In genomic region chr5:108303611-108304010, GRCh38 we compare ENCODE assay signal across 16 cellular contexts.
DNase-seq lines count a peak whose midpoint lies in the region; ATAC-seq, FAIRE-seq and TF ChIP-seq lines count a peak whose summit lies in the region.
"Had no signal": no experiment of that assay in that cellular context is flagged by ENCODE, and none has a peak within 500 bp of the region (broad histone marks: within the 10 kb centered on the region; RNA-seq: fewer than 3 reads in every experiment).

No MANE protein-coding gene starts in this region.

- peak overlapping the region; percentile 79 for H3K27ac ChIP-seq in SJCRH30

- no peaks in the 10 kb centered on the region for H3K9me3 ChIP-seq in SJCRH30 (replicated peaks)

- ATAC-seq in left lobe of liver (no peak), HG03521 (IDR thresholded peaks at IDR 0.05; ENCODE audit: unreplicated experiment) (no peak)
- ATAC-seq: HepG2 had no signal

- H3K27me3 Mint-ChIP-seq in HFFc6 (ENCODE audit: insufficient read depth), result no peaks in the 10 kb centered on the region
- H3K27me3 Mint-ChIP-seq: B cell; CD4-positive, alpha-beta T cell had no signal

- intact Hi-C loops in posterior vena cava (cut with DNase I), result no loop called here

- no peaks in the 10 kb centered on the region for H3K27me3 ChIP-seq in SJCRH30

- DNase-seq in HFFc6, result no peak
- DNase-seq in SJCRH30, result no peak
- peak; percentile 10 for DNase-seq in epithelial cell of esophagus (ENCODE audit: low read depth)
- no peak for DNase-seq in posterior vena cava (ENCODE audit: low spot score)
- no peak for DNase-seq in left lobe of liver (ENCODE audit: low spot score)
- DNase-seq: C1 segment of cervical spinal cord; Calu3; CD4-positive, alpha-beta T cell; DMS 273 treated with DMSO at 0.1 percent for 48 hours; GOT3; H9 had no signal

- H3K36me3 Mint-ChIP-seq in HFFc6 (ENCODE audit: low read depth), result no peaks in the 10 kb centered on the region

- no peak for TF ChIP-seq CTCF in HFFc6 (IDR thresholded peaks at IDR 0.05)
- TF ChIP-seq CTCF in epithelial cell of esophagus (IDR thresholded peaks at IDR 0.05; ENCODE audit: insufficient read depth, low read depth, low read length, missing control alignments), result no peak

- H3K27ac Mint-ChIP-seq in HFFc6, result 0 out of 2 replicates have a peak overlapping the region, but pooled peaks have one; percentile 48
- H3K27ac Mint-ChIP-seq: B cell; CD4-positive, alpha-beta T cell; H9 had no signal

- peaks cover 18% of the 10 kb centered on the region for H3K4me1 Mint-ChIP-seq in HFFc6 (ENCODE audit: low read depth)
- H3K4me1 Mint-ChIP-seq: H9 had no signal

- H3K9me3 Mint-ChIP-seq in HFFc6, result no peaks in the 10 kb centered on the region
- H3K9me3 Mint-ChIP-seq: CD4-positive, alpha-beta T cell; H9 had no signal

- H3K36me3 ChIP-seq in SJCRH30, result no peaks in the 10 kb centered on the region

- H3K4me1 ChIP-seq in SJCRH30, result peaks cover 27% of the 10 kb centered on the region

- no peak overlapping the region for H3K4me3 Mint-ChIP-seq in HFFc6
- H3K4me3 Mint-ChIP-seq: B cell; CD4-positive, alpha-beta T cell; H9 had no signal

- peak; percentile 8 for FAIRE-seq in G401.6 (lab: Jason Lieb, UNC)
- FAIRE-seq: HepG2, HTR-8/SVneo had no signal

- no peak overlapping the region for H3K4me3 ChIP-seq in SJCRH30
- no peak overlapping the region for H3K4me3 ChIP-seq in epithelial cell of esophagus (ENCODE audit: low read length)
